5 cellular contexts compared by ENCODE assay signal in the genomic region with DNA sequence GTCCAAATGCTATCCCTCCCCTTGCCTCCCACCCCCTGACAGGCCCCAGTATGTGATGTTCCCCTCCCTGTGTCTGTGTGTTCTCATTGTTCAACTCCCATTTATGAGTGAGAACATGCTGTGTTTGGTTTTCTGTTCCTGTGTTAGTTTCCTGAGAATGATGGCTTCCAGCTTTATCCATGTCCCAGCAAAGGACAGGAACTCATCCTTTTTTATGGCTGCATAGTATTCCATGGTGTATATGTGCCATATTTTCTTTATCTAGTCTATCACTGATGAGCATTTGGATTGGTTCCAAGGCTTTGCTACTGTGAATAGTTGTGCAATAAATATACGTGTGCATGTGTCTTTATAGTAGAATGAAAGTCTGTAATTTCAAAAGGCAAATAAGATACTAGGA.
DNase-seq lines count a peak whose midpoint lies in the region; ATAC-seq, FAIRE-seq and TF ChIP-seq lines count a peak whose summit lies in the region.
"Not testable (repeated sequence)": the region's sequence is repeated elsewhere in the genome, so short reads cannot be mapped to it uniquely, and the experiment has no call there.

No MANE protein-coding gene starts in this region.

- not testable (repeated sequence) for H4K91ac ChIP-seq in IMR-90 (ENCODE audit: insufficient read depth, low read depth, low read length)

- BruUV-seq in IMR-90 (replicated peaks; lab: Mats Ljungman, UMichigan); K562 (replicated peaks; lab: Mats Ljungman, UMichigan); HepG2 (replicated peaks; lab: Mats Ljungman, UMichigan): not testable (repeated sequence)

- not testable (repeated sequence) for H3K9me1 ChIP-seq in IMR-90 (ENCODE audit: insufficient read depth, low read length); K562 (ENCODE audit: control insufficient read depth, insufficient read depth, low read length)

- not testable (repeated sequence) for DNase-seq in IMR-90; K562 (ENCODE audit: extremely low read depth in 1 of 4, low spot score in 3 of 4); HepG2 (ENCODE audit: low spot score)
- peak; percentile 12 for DNase-seq in activated CD8-positive, alpha-beta memory T cell treated with anti-CD3 and anti-CD28 coated beads, Interleukin-2, amount 50 U/mL, for 48 hours

- not testable (repeated sequence) for H4K8ac ChIP-seq in IMR-90 (ENCODE audit: low read depth in 2 of 2, low read length in 2 of 2)

- dilution Hi-C loops in IMR-90 (cut with HindIII; ENCODE audit: low sequenced_read_pairs, unreplicated experiment), result not testable (repeated sequence)

- TF ChIP-seq RAD21 in IMR-90 (IDR thresholded peaks at IDR 0.05; ENCODE audit: low read length); K562 (CRISPR knock-in tag; conservative IDR thresholded peaks at IDR 0.05 in 1 of 2, IDR thresholded peaks at IDR 0.05 in 1 of 2); HepG2 (CRISPR knock-in tag; IDR thresholded peaks at IDR 0.05): not testable (repeated sequence)

- not testable (repeated sequence) for H4K5ac ChIP-seq in IMR-90 (ENCODE audit: low read depth, low read length)

- not testable (repeated sequence) for H2AK5ac ChIP-seq in IMR-90 (ENCODE audit: low read depth, low read length)

- TF ChIP-seq POLR2A in IMR-90 (IDR thresholded peaks at IDR 0.05; ENCODE audit: low read depth, low read length); K562 (conservative IDR thresholded peaks at IDR 0.05); HepG2 (IDR thresholded peaks at IDR 0.05; ENCODE audit: insufficient read depth in 1 of 2, low read depth in 2 of 2, low read length in 2 of 2): not testable (repeated sequence)

- not testable (repeated sequence) for H2AK9ac ChIP-seq in IMR-90 (replicated peaks; ENCODE audit: low read depth, low read length, poor library complexity)

- not testable (repeated sequence) for H2BK120ac ChIP-seq in IMR-90 (ENCODE audit: low read depth, low read length)

- not testable (repeated sequence) for H3K36me3 ChIP-seq in HEK293 (ENCODE audit: control insufficient read depth in 2 of 2, insufficient read depth in 1 of 2, low read length in 2 of 2); IMR-90 (ENCODE audit: control insufficient read depth, insufficient read depth, low read length); K562 (ENCODE audit: control insufficient read depth, insufficient read depth, low read length); HepG2 (replicated peaks in 1 of 2; ENCODE audit: control insufficient read depth in 1 of 2, insufficient read depth in 2 of 2, low read length in 2 of 2)

- H3K27me3 ChIP-seq in IMR-90 (ENCODE audit: control insufficient read depth, insufficient read depth, low read length); HepG2 (ENCODE audit: control insufficient read depth in 1 of 2, insufficient read depth in 2 of 2, low read length in 2 of 2): not testable (repeated sequence)
- peaks cover 7 to 20% of the 10 kb centered on the region in 2 experiments; a peak in 4 of 5 replicates for H3K27me3 ChIP-seq in K562 (ENCODE audit: control insufficient read depth in 2 of 2, insufficient read depth in 2 of 2, low read length in 2 of 2)

- ATAC-seq in IMR-90 (ENCODE audit: low read depth); K562; HepG2: not testable (repeated sequence)

- not testable (repeated sequence) for H3K9me3 ChIP-seq in HEK293 (ENCODE audit: control insufficient read depth, insufficient read depth, low read depth, low read length); IMR-90 (ENCODE audit: control insufficient read depth, insufficient read depth, low read length); K562 (replicated peaks; ENCODE audit: control insufficient read depth, insufficient read depth, low read depth, low read length); HepG2 (ENCODE audit: low read length)

- H2BK5ac ChIP-seq in IMR-90 (ENCODE audit: low read depth, low read length, poor library complexity, severe bottlenecking), result not testable (repeated sequence)

- H3K27ac ChIP-seq in HEK293 (ENCODE audit: extremely low read depth, low read depth, low read length); IMR-90 (ENCODE audit: insufficient read depth, low read length); K562 (ENCODE audit: extremely low read depth, low read depth, low read length); HepG2 (ENCODE audit: extremely low read length, insufficient read depth, low read length): not testable (repeated sequence)

- H3K4ac ChIP-seq in IMR-90 (ENCODE audit: low read depth, low read length), result not testable (repeated sequence)

- not testable (repeated sequence) for H4K20me1 ChIP-seq in IMR-90 (ENCODE audit: insufficient read depth, low read length); K562 (replicated peaks; ENCODE audit: control insufficient read depth, insufficient read depth, low read length); HepG2 (ENCODE audit: insufficient read depth, low read length)

- CTCF ChIA-PET in HEK293 (lab: Yijun Ruan, JAX), result interaction anchor here (0.7 kb wide), 1 partner anchor 84 kb away, joined by 4 read pairs; no protein-coding TSS in a partner anchor
- CTCF ChIA-PET in IMR-90 (lab: Yijun Ruan, JAX); K562 (lab: Yijun Ruan, JAX; ENCODE audit: low intra/inter-chr PET ratio); HepG2 (lab: Yijun Ruan, JAX; ENCODE audit: low intra/inter-chr PET ratio, low total read pairs): not testable (repeated sequence)

- not testable (repeated sequence) for H2AFZ ChIP-seq in IMR-90 (replicated peaks; ENCODE audit: low read length, poor library complexity); K562 (ENCODE audit: low read depth, low read length); HepG2 (ENCODE audit: low read length)

- H3K79me1 ChIP-seq in IMR-90 (ENCODE audit: low read depth in 1 of 2, low read length in 2 of 2), result not testable (repeated sequence)

- not testable (repeated sequence) for TF ChIP-seq EP300 in K562 (IDR thresholded peaks at IDR 0.05; ENCODE audit: low read length); HepG2 (IDR thresholded peaks at IDR 0.05; ENCODE audit: low read depth in 2 of 2, low read length in 2 of 2); HepG2 (CRISPR knock-in tag; IDR thresholded peaks at IDR 0.05; ENCODE audit: borderline replicate concordance)

- not testable (repeated sequence) for H3K23ac ChIP-seq in IMR-90 (ENCODE audit: low read depth, low read length)

- H3K4me3 ChIP-seq in HEK293 (ENCODE audit: low read depth, low read length); IMR-90 (ENCODE audit: insufficient read depth, low read depth, low read length); K562; HepG2 (replicated peaks in 1 of 3; ENCODE audit: insufficient read depth in 1 of 3, low read depth in 2 of 3, low read length in 3 of 3): not testable (repeated sequence)

- POLR2A ChIA-PET in HEK293 (lab: Yijun Ruan, JAX) (interaction anchor here (0.6 kb wide), 1 partner anchor 190 kb away, joined by 3 read pairs; no protein-coding TSS in a partner anchor), K562 (lab: Yijun Ruan, JAX) (interaction anchor here (0.6 kb wide), 1 partner anchor 666 kb away, joined by 3 read pairs; no protein-coding TSS in a partner anchor)
- POLR2A ChIA-PET in IMR-90 (lab: Charles Lee; ENCODE audit: unreplicated experiment); HepG2 (lab: Yijun Ruan, JAX): not testable (repeated sequence)

- H2BK20ac ChIP-seq in IMR-90 (ENCODE audit: low read depth, low read length), result not testable (repeated sequence)

- H3K56ac ChIP-seq in IMR-90 (ENCODE audit: extremely low read depth, insufficient read depth, low read length), result not testable (repeated sequence)

- H3K18ac ChIP-seq in IMR-90 (ENCODE audit: low read depth, low read length), result not testable (repeated sequence)

- H3K4me1 ChIP-seq in HEK293 (ENCODE audit: control insufficient read depth, insufficient read depth, low read length); IMR-90 (ENCODE audit: control insufficient read depth, insufficient read depth, low read length); HepG2 (ENCODE audit: insufficient read depth, low read length): not testable (repeated sequence)
- H3K4me1 ChIP-seq in K562 (replicated peaks in 1 of 2; ENCODE audit: control insufficient read depth in 2 of 2, insufficient read depth in 2 of 2, low read length in 2 of 2), result peaks cover 0 to 11% of the 10 kb centered on the region in 2 experiments; a peak in 2 of 5 replicates

- H3K79me2 ChIP-seq in K562 (ENCODE audit: control insufficient read depth, insufficient read depth, low read length); HepG2 (ENCODE audit: insufficient read depth, low read length): not testable (repeated sequence)

- no CpG with 5 or more reads among the region's 1 CpG for WGBS in IMR-90 (ENCODE audit: extremely low coverage in 2 of 2, insufficient read length in 1 of 2), 2 experiments
- 0% methylated on average over 1 of the region's 1 CpG for WGBS in K562 (ENCODE audit: insufficient coverage, low coverage, missing lambda C conversion rate)
- 11% methylated on average over 1 of the region's 1 CpG for WGBS in HepG2 (ENCODE audit: low lambda C conversion rate)

- not testable (repeated sequence) for H3K4me2 ChIP-seq in IMR-90 (ENCODE audit: low read depth, low read length); K562 (ENCODE audit: insufficient read depth, low read length); HepG2 (ENCODE audit: low read depth, low read length)

- TF ChIP-seq CTCF in HEK293 (tag by site-specific recombination; IDR thresholded peaks at IDR 0.05); IMR-90 (conservative IDR thresholded peaks at IDR 0.05; ENCODE audit: low read depth, low read length); K562 (IDR thresholded peaks at IDR 0.05 in 2 of 3, conservative IDR thresholded peaks at IDR 0.05 in 1 of 3; ENCODE audit: insufficient read depth in 2 of 3, low read depth in 1 of 3, low read length in 3 of 3); HepG2 (CRISPR knock-in tag; IDR thresholded peaks at IDR 0.05): not testable (repeated sequence)

- not testable (repeated sequence) for H3K9ac ChIP-seq in IMR-90 (ENCODE audit: low read depth, low read length); K562 (ENCODE audit: insufficient read depth in 1 of 2, low read depth in 2 of 2, low read length in 2 of 2); HepG2 (ENCODE audit: insufficient read depth, low read depth, low read length)

- not testable (repeated sequence) for FAIRE-seq in K562 (lab: Jason Lieb, UNC); HepG2 (lab: Jason Lieb, UNC)

- in situ Hi-C loops in IMR-90 (cut with MboI; ENCODE audit: low sequenced_read_pairs); K562 (cut with MboI); HepG2 (cut with HindIII; ENCODE audit: extremely low pct_ligation_motif_present, low pct_unique_long_range_greater_than_20kb): not testable (repeated sequence)

- not testable (repeated sequence) for H2BK15ac ChIP-seq in IMR-90 (ENCODE audit: low read depth, low read length)

- intact Hi-C loops in IMR-90 (cut with micrococcal nuclease), result loop anchor here (10.0 kb wide), 1 partner anchor 374 kb away; the partner anchor contains the start of gene GYPC
- intact Hi-C loops in K562 (cut with micrococcal nuclease); HepG2 (cut with micrococcal nuclease; ENCODE audit: unreplicated experiment): not testable (repeated sequence)

- not testable (repeated sequence) for H3K14ac ChIP-seq in IMR-90 (replicated peaks; ENCODE audit: low read depth, low read length)
